11 cellular contexts compared by ENCODE assay signal in the genomic region with DNA sequence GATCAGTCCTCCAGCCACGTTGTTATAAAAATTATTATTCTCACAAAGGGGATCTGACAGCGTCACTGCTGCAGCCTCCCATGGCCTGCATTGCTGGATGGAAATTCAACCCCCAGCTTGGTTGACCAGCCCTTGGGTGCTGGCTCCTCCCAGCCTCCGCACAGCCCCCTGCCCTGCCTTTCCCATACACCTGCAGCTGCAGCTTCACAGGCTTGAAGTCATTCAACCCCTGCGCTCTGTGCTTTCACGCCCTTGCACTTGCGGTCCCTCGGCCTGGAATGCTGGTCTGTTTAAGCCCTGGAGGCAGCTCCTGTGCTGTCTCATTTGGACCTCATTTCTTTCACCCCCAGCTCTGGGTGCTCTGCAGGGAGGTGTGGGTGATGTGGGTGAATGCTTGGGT. TPM values are rescaled to one million over a fixed set of nuclear protein-coding genes. Genes with fewer than 3 reads are reported as not detected.
A peak's percentile ranks its signal among the peaks of the same experiment; 100 is the strongest.
DNase-seq lines count a peak whose midpoint lies in the region; ATAC-seq and TF ChIP-seq lines count a peak whose summit lies in the region.
"Had no signal": no experiment of that assay in that cellular context is flagged by ENCODE, and none has a peak within 500 bp of the region (broad histone marks: within the 10 kb centered on the region; RNA-seq: fewer than 3 reads in every experiment).

No MANE protein-coding gene starts in this region.

- H2BK15ac ChIP-seq in mesendoderm (replicated peaks; ENCODE audit: low read depth): no peak overlapping the region

- no peak overlapping the region for H3K4me2 ChIP-seq in mesendoderm (ENCODE audit: low read length)

- peaks cover 47% of the 10 kb centered on the region for H3K4me1 ChIP-seq in left ventricle myocardium inferior
- H3K4me1 ChIP-seq in mesendoderm (ENCODE audit: control insufficient read depth, low read depth, low read length): no peaks in the 10 kb centered on the region
- H3K4me1 ChIP-seq in urinary bladder (ENCODE audit: insufficient read depth): no peaks in the 10 kb centered on the region

- H3K4me3 Mint-ChIP-seq in activated T-cell treated with anti-CD3 and anti-CD28 coated beads, Interleukin-2, amount 50 U/mL, for 72 hours: peak overlapping the region; percentile 83 to 85

- H4K8ac ChIP-seq in mesendoderm (ENCODE audit: low read depth, low read length): no peak overlapping the region

- H3K9me3 Mint-ChIP-seq in activated T-cell treated with anti-CD3 and anti-CD28 coated beads, Interleukin-2, amount 50 U/mL, for 72 hours: peaks cover 9 to 15% of the 10 kb centered on the region in 2 donors

- no peak overlapping the region for H2AK5ac ChIP-seq in mesendoderm (ENCODE audit: low read length)

- peak overlapping the region; percentile 86 for H3K27ac Mint-ChIP-seq in activated T-cell treated with anti-CD3 and anti-CD28 coated beads, Interleukin-2, amount 50 U/mL, for 72 hours

- WGBS in mesendoderm (ENCODE audit: extremely low coverage, insufficient coverage, low lambda C conversion rate): no CpG with 5 or more reads among the region's 7 CpGs
- WGBS in urinary bladder: 54% methylated on average over 7 of the region's 7 CpGs

- no peak overlapping the region for H3K9ac ChIP-seq in mesendoderm (ENCODE audit: low read length)

- H3K9me3 ChIP-seq in left ventricle myocardium inferior (replicated peaks): peaks cover 12% of the 10 kb centered on the region

- no peak overlapping the region for H3K4ac ChIP-seq in mesendoderm (ENCODE audit: low read depth, low read length)

- H3K36me3 ChIP-seq in left ventricle myocardium inferior (no peaks in the 10 kb centered on the region), mesendoderm (ENCODE audit: control insufficient read depth, insufficient read depth, low read length) (no peaks in the 10 kb centered on the region), urinary bladder (ENCODE audit: insufficient read depth) (no peaks in the 10 kb centered on the region)

- peaks cover 46% of the 10 kb centered on the region for H3K4me1 Mint-ChIP-seq in activated T-cell treated with anti-CD3 and anti-CD28 coated beads, Interleukin-2, amount 50 U/mL, for 72 hours (ENCODE audit: low read depth)

- H3K56ac ChIP-seq in mesendoderm (ENCODE audit: low read length): no peak overlapping the region

- no peak overlapping the region for H2BK120ac ChIP-seq in mesendoderm (ENCODE audit: low read depth, low read length)

- H4K5ac ChIP-seq in mesendoderm (ENCODE audit: low read length): no peak overlapping the region

- H3K27ac ChIP-seq in left ventricle myocardium inferior (replicated peaks) (no peak overlapping the region), mesendoderm (ENCODE audit: low read depth, low read length) (no peak overlapping the region), urinary bladder (ENCODE audit: low read depth) (no peak overlapping the region)

- no peak for TF ChIP-seq CTCF in left ventricle myocardium inferior (IDR thresholded peaks at IDR 0.05; ENCODE audit: borderline replicate concordance)

- DNase-seq in left ventricle myocardium inferior (no peak), cardiac septum (ENCODE audit: low spot score) (no peak), mesendoderm (peak; percentile 48)
- DNase-seq in activated T-cell treated with anti-CD3 and anti-CD28 coated beads, Interleukin-2, amount 50 U/mL, for 72 hours: no peak
- no peak for DNase-seq in stimulated activated CD4-positive, alpha-beta T cell treated with anti-CD3 and anti-CD28 coated beads, Interleukin-2, amount 100 ng/mL, for 48 hours
- DNase-seq: NCI-H2227 treated with DMSO at 0.1 percent for 48 hours, Right ventricle myocardium superior had no signal

- no peak overlapping the region for H3K18ac ChIP-seq in mesendoderm (ENCODE audit: low read length)

- peak overlapping the region; percentile 55 for H3K4me3 ChIP-seq in left ventricle myocardium inferior
- no peak overlapping the region for H3K4me3 ChIP-seq in mesendoderm (ENCODE audit: low read length)
- peak overlapping the region; percentile 33 for H3K4me3 ChIP-seq in urinary bladder (ENCODE audit: low read depth, low read length)

- H3K27me3 Mint-ChIP-seq in activated T-cell treated with anti-CD3 and anti-CD28 coated beads, Interleukin-2, amount 50 U/mL, for 72 hours (ENCODE audit: low read depth): peaks cover 46% of the 10 kb centered on the region

- no peak overlapping the region for H2BK5ac ChIP-seq in mesendoderm (ENCODE audit: low read length)

- peaks cover 24% of the 10 kb centered on the region in 2 donors for H3K36me3 Mint-ChIP-seq in activated T-cell treated with anti-CD3 and anti-CD28 coated beads, Interleukin-2, amount 50 U/mL, for 72 hours (ENCODE audit: insufficient read depth in 2 of 2)

- H3K79me2 ChIP-seq in mesendoderm (ENCODE audit: control insufficient read depth, insufficient read depth, low read length): no peaks in the 10 kb centered on the region

- H3K27me3 ChIP-seq in left ventricle myocardium inferior (ENCODE audit: low read depth) (peaks cover 70% of the 10 kb centered on the region), mesendoderm (ENCODE audit: insufficient read depth, low read length, poor library complexity) (peaks cover 41% of the 10 kb centered on the region)

- no peaks in the 10 kb centered on the region for H3K79me1 ChIP-seq in mesendoderm (ENCODE audit: low read length)

- peak; percentile 1 for ATAC-seq in activated T-cell treated with anti-CD3 and anti-CD28 coated beads, Interleukin-2, amount 50 U/mL, for 72 hours (replicated peaks in 1 of 2)
- ATAC-seq in HG02852 (IDR thresholded peaks at IDR 0.05; ENCODE audit: unreplicated experiment): no peak
- ATAC-seq in activated CD4-positive, CD25-positive, alpha-beta regulatory T cell treated with anti-CD3 and anti-CD28 coated beads, Interleukin-2, amount 50 U/mL, for 24 hours: no peak

- intact Hi-C loops in left ventricle myocardium inferior (cut with micrococcal nuclease): no loop called here
- intact Hi-C loops in cardiac septum (cut with DNase I): no loop called here

- H3K23ac ChIP-seq in mesendoderm (ENCODE audit: low read length): no peak overlapping the region

RNA-seq across cellular contexts. Expression of a gene that starts 0.9 kb away (rescaled TPM):
- total RNA-seq in left ventricle myocardium inferior (0.63 TPM), cardiac septum (0.62 TPM), urinary bladder (not detected)
- total RNA-seq in activated T-cell treated with anti-CD3 and anti-CD28 coated beads, Interleukin-2, amount 50 U/mL, for 72 hours: 100 to 1,000 TPM; 180 to 222 TPM
- 0.37 TPM for polyA plus RNA-seq in mesendoderm (2013, experiment 1 of 2)
- polyA plus RNA-seq in mesendoderm (2013, experiment 2 of 2): 0.31 TPM
- polyA plus RNA-seq in urinary bladder: 2.1 TPM
- total RNA-seq: pulmonary artery endothelial cell had no signal

Comparison
In these comparisons a context has a peak if more than half of its experiments do, and no peak if none do; other contexts are left out.
1. ATAC-seq: peak in activated T-cell treated with anti-CD3 and anti-CD28 coated beads, Interleukin-2, amount 50 U/mL, for 72 hours (2 of 2); none in HG02852 (single experiment) and activated CD4-positive, CD25-positive, alpha-beta regulatory T cell treated with anti-CD3 and anti-CD28 coated beads, Interleukin-2, amount 50 U/mL, for 24 hours (0 of 2).
2. RNA of a gene that starts 0.9 kb away (total RNA-seq): 180 to 222 TPM in activated T-cell treated with anti-CD3 and anti-CD28 coated beads, Interleukin-2, amount 50 U/mL, for 72 hours; 0.63 TPM in left ventricle myocardium inferior (single experiment), 0.62 TPM in cardiac septum (single experiment) and not detected in urinary bladder (single experiment); every median in the first group is over 100 times any median in the second.